28 cellular contexts compared by ENCODE assay signal in genomic region chr10:132820056-132820455, GRCh38. TPM values are rescaled to one million over a fixed set of nuclear protein-coding genes. Genes with fewer than 3 reads are reported as not detected.
"Had no signal": no experiment of that assay in that cellular context is flagged by ENCODE, and none has a peak within 500 bp of the region (broad histone marks: within the 10 kb centered on the region; RNA-seq: fewer than 3 reads in every experiment).

No MANE protein-coding gene starts in this region.

- H3K4me1 Mint-ChIP-seq: activated naive CD8-positive, alpha-beta T cell treated with anti-CD3 and anti-CD28 coated beads, Interleukin-2, amount 10 ng/mL, durations not matched to agents 7 days and 5 days had no signal

- DNase-seq: activated CD4-positive, alpha-beta T cell treated with anti-CD3 and anti-CD28 coated beads for 4 hours; activated CD4-positive, alpha-beta T cell treated with anti-CD3 and anti-CD28 coated beads, Interleukin-2, amount 50 U/mL, for 4 hours; activated CD8-positive, alpha-beta memory T cell treated with anti-CD3 and anti-CD28 coated beads, Interleukin-2, amount 50 U/mL, for 48 hours; activated CD8-positive, alpha-beta T cell treated with anti-CD3 and anti-CD28 coated beads, Interleukin-2, amount 10 ng/mL, durations not matched to agents 7 days and 5 days; activated naive CD4-positive, alpha-beta T cell treated with anti-CD3 and anti-CD28 coated beads, Interleukin-2, amount 50 U/mL, for 16 hours; activated T-cell treated with anti-CD3 and anti-CD28 coated beads, Interleukin-2, amount 50 U/mL, for 1 hour; adrenal gland; anterior cingulate cortex; central memory CD4-positive, alpha-beta T cell; MG63; MV-4-11; NCI-H1092 treated with DMSO at 0.1 percent for 48 hours; NCI-H1417 treated with DMSO at 0.1 percent for 48 hours; NCI-H1694; NCI-H2029; NCI-H2107; NCI-H2171 treated with DMSO at 0.1 percent for 48 hours; NCI-H345; NCI-H510A; NCI-H69; NK-92 treated with Interleukin-12 subunit alpha and Interleukin-12 subunit beta, amount 100 ng/mL, for 24 hours; OCI-M1; RPMI8226; SHP77 treated with DMSO at 0.1 percent for 48 hours had no signal

- H3K36me3 Mint-ChIP-seq: activated naive CD8-positive, alpha-beta T cell treated with anti-CD3 and anti-CD28 coated beads, Interleukin-2, amount 10 ng/mL, durations not matched to agents 7 days and 5 days had no signal

- H3K9me3 Mint-ChIP-seq: activated naive CD8-positive, alpha-beta T cell treated with anti-CD3 and anti-CD28 coated beads, Interleukin-2, amount 10 ng/mL, durations not matched to agents 7 days and 5 days had no signal

- H3K27ac Mint-ChIP-seq: activated CD8-positive, alpha-beta T cell treated with anti-CD3 and anti-CD28 coated beads, Interleukin-2, amount 10 ng/mL, durations not matched to agents 7 days and 5 days; activated naive CD8-positive, alpha-beta T cell treated with anti-CD3 and anti-CD28 coated beads, Interleukin-2, amount 10 ng/mL, durations not matched to agents 7 days and 5 days; T-helper 1 cell treated with Interleukin-12 subunit alpha and Interleukin-12 subunit beta and Interleukin-4 antibody, amounts not matched to agents 30 μg/mL and 1 μg/mL, for 36 hours had no signal

- H3K4me3 Mint-ChIP-seq: activated CD8-positive, alpha-beta T cell treated with anti-CD3 and anti-CD28 coated beads, Interleukin-2, amount 10 ng/mL, durations not matched to agents 7 days and 5 days; activated naive CD8-positive, alpha-beta T cell treated with anti-CD3 and anti-CD28 coated beads, Interleukin-2, amount 10 ng/mL, durations not matched to agents 7 days and 5 days; T-helper 1 cell treated with Interleukin-12 subunit alpha and Interleukin-12 subunit beta and Interleukin-4 antibody, amounts not matched to agents 30 μg/mL and 1 μg/mL, for 36 hours had no signal

RNA-seq across cellular contexts. Expression of gene NKX6-2, which starts 34.1 kb away (rescaled TPM):
- total RNA-seq: activated CD8-positive, alpha-beta T cell treated with anti-CD3 and anti-CD28 coated beads, Interleukin-2, amount 10 ng/mL, durations not matched to agents 7 days and 5 days; activated naive CD8-positive, alpha-beta T cell treated with anti-CD3 and anti-CD28 coated beads, Interleukin-2, amount 10 ng/mL, durations not matched to agents 7 days and 5 days; adrenal gland; breast epithelium; SK-MEL-5 had no signal
